Comparison of ENCODE assay signal across 30 cellular contexts in genomic region chr4:38359113-38359512, GRCh38.
"Had no signal": no experiment of that assay in that cellular context is flagged by ENCODE, and none has a peak within 500 bp of the region (broad histone marks: within the 10 kb centered on the region; RNA-seq: fewer than 3 reads in every experiment).

No MANE protein-coding gene starts in this region.

- H3K4me1 Mint-ChIP-seq: brain had no signal

- H3K27me3 Mint-ChIP-seq: activated naive CD8-positive, alpha-beta T cell; activated naive CD8-positive, alpha-beta T cell treated with anti-CD3 and anti-CD28 coated beads, Interleukin-2, amount 50 U/mL, for 24 hours had no signal

- FAIRE-seq: bronchial epithelial cell, TTC549 had no signal

- H3K27me3 ChIP-seq: SJCRH30 had no signal

- H3K36me3 ChIP-seq: SJCRH30 had no signal

- H3K27ac ChIP-seq: SJCRH30, SK-N-MC had no signal

- H3K4me1 ChIP-seq: SJCRH30 had no signal

- DNase-seq: activated CD4-positive, alpha-beta T cell treated with anti-CD3 and anti-CD28 coated beads for 48 hours; activated CD4-positive, alpha-beta T cell treated with anti-CD3 and anti-CD28 coated beads, Interleukin-2, amount 50 U/mL, for 4 hours; activated CD4-positive, CD25-positive, alpha-beta regulatory T cell treated with anti-CD3 and anti-CD28 coated beads, Interleukin-2, amount 50 U/mL, for 72 hours; activated CD8-positive, alpha-beta memory T cell treated with anti-CD3 and anti-CD28 coated beads, Interleukin-2, amount 50 U/mL, for 4 hours; activated gamma-delta T cell; activated naive CD4-positive, alpha-beta T cell treated with Interleukin-2 at 50 U/mL for 16 hours; activated naive CD8-positive, alpha-beta T cell treated with anti-CD3 and anti-CD28 coated beads, Interleukin-2, amount 50 U/mL, for 24 hours; anterior cingulate cortex; caudate nucleus; cerebellar nuclear complex; Karpas-422; KBM-7; NCI-H1105; NCI-H1417 treated with DMSO at 0.1 percent for 48 hours; NCI-H1694; NCI-H1930; NCI-H2081 treated with DMSO at 0.1 percent for 48 hours; NCI-H345; NCI-H524 treated with DMSO at 0.1 percent for 48 hours; SHP77; SJCRH30 had no signal

- H3K4me3 Mint-ChIP-seq: activated naive CD8-positive, alpha-beta T cell; activated naive CD8-positive, alpha-beta T cell treated with anti-CD3 and anti-CD28 coated beads, Interleukin-2, amount 50 U/mL, for 24 hours; brain; T-helper 1 cell treated with Interleukin-12 subunit alpha and Interleukin-12 subunit beta and Interleukin-4 antibody, amounts not matched to agents 30 μg/mL and 1 μg/mL, for 36 hours; T-helper 2 cell treated with Interferon-gamma antibody and Interleukin-4, amounts not matched to agents 5 μg/mL and 100 μg/mL, for 36 hours had no signal

- ATAC-seq: activated naive CD8-positive, alpha-beta T cell treated with anti-CD3 and anti-CD28 coated beads, Interleukin-2, amount 50 U/mL, for 24 hours; Panc1 had no signal

- H3K27ac Mint-ChIP-seq: activated naive CD8-positive, alpha-beta T cell; activated naive CD8-positive, alpha-beta T cell treated with anti-CD3 and anti-CD28 coated beads, Interleukin-2, amount 50 U/mL, for 24 hours; activated T-helper 2 cell treated with anti-CD3 and anti-CD28 coated beads, Interferon-gamma antibody, Interleukin-2, Interleukin-4, amounts not matched to agents 10 μg/mL and 5 μg/mL and 100 μg/mL, durations not matched to agents 14 hours and 24 hours and 36 hours; brain; T-helper 1 cell treated with Interleukin-12 subunit alpha and Interleukin-12 subunit beta and Interleukin-4 antibody, amounts not matched to agents 30 μg/mL and 1 μg/mL, for 36 hours; T-helper 2 cell treated with Interferon-gamma antibody and Interleukin-4, amounts not matched to agents 5 μg/mL and 100 μg/mL, for 36 hours had no signal

- H3K9me3 ChIP-seq: SJCRH30 had no signal

- H3K36me3 Mint-ChIP-seq: brain had no signal

- H3K4me3 ChIP-seq: SJCRH30, SK-N-MC had no signal
